ENCODE assay signal across 2 cellular contexts in the genomic region with DNA sequence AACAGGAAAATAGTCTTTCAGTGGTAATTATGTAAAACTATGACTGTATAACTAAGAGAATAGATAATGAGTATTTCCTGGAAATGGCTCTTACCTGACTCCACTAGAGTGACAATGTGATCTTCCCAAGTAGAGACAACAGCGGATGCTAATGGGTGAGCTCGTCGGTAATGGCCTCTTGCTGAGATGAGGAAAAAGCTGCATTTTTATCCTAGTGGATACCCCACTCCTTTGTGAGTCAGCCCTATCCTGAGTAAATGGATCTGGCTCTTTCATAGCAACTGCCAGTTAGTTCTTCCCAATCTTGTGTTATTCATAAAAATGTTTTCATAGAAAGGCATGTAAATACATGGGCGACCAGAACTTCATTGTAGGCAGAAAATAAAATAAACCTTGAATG.
TF ChIP-seq lines count a peak whose summit lies in the region.

No MANE protein-coding gene starts in this region.

TF ChIP-seq in IMR-90, 13 proteins besides CTCF, POLR2A, EP300 and RAD21:
- TF ChIP-seq CEBPB (IDR thresholded peaks at IDR 0.05; ENCODE audit: low read depth, low read length), result no peak
- TF ChIP-seq MAFK (IDR thresholded peaks at IDR 0.05; ENCODE audit: low read depth, low read length), result no peak
- no peak for TF ChIP-seq NFE2L2 (IDR thresholded peaks at IDR 0.05; ENCODE audit: low read depth, low read length)
- TF ChIP-seq, protein P1, sequence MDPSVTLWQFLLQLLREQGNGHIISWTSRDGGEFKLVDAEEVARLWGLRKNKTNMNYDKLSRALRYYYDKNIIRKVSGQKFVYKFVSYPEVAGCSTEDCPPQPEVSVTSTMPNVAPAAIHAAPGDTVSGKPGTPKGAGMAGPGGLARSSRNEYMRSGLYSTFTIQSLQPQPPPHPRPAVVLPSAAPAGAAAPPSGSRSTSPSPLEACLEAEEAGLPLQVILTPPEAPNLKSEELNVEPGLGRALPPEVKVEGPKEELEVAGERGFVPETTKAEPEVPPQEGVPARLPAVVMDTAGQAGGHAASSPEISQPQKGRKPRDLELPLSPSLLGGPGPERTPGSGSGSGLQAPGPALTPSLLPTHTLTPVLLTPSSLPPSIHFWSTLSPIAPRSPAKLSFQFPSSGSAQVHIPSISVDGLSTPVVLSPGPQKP (IDR thresholded peaks at IDR 0.05; ENCODE audit: borderline replicate concordance, low read depth, low read length), result no peak
- TF ChIP-seq FOS (IDR thresholded peaks at IDR 0.05; ENCODE audit: low read depth, low read length), result no peak

TF ChIP-seq in HEK293T, 16 proteins besides CTCF, POLR2A, EP300 and RAD21:
- TF ChIP-seq LEF1 (IDR thresholded peaks at IDR 0.05; ENCODE audit: borderline replicate concordance) (no peak), FOXA1 (IDR thresholded peaks at IDR 0.05) (no peak), FOXK2 (IDR thresholded peaks at IDR 0.05) (no peak), FOXM1 (IDR thresholded peaks at IDR 0.05; ENCODE audit: borderline replicate concordance) (no peak), SP1 (IDR thresholded peaks at IDR 0.05) (no peak), L3MBTL2 (conservative IDR thresholded peaks at IDR 0.05) (no peak), BHLHE40 (IDR thresholded peaks at IDR 0.05; ENCODE audit: borderline replicate concordance) (no peak), SUZ12 (IDR thresholded peaks at IDR 0.05) (no peak), ELF4 (IDR thresholded peaks at IDR 0.05) (no peak), HDGF (IDR thresholded peaks at IDR 0.05; ENCODE audit: borderline replicate concordance) (no peak), ARNT (IDR thresholded peaks at IDR 0.05) (no peak), NFRKB (IDR thresholded peaks at IDR 0.05) (no peak)
TF ChIP-seq in HEK293T: peak in this region for 0.
